ENCODE assay signal across 8 cellular contexts in the genomic region with DNA sequence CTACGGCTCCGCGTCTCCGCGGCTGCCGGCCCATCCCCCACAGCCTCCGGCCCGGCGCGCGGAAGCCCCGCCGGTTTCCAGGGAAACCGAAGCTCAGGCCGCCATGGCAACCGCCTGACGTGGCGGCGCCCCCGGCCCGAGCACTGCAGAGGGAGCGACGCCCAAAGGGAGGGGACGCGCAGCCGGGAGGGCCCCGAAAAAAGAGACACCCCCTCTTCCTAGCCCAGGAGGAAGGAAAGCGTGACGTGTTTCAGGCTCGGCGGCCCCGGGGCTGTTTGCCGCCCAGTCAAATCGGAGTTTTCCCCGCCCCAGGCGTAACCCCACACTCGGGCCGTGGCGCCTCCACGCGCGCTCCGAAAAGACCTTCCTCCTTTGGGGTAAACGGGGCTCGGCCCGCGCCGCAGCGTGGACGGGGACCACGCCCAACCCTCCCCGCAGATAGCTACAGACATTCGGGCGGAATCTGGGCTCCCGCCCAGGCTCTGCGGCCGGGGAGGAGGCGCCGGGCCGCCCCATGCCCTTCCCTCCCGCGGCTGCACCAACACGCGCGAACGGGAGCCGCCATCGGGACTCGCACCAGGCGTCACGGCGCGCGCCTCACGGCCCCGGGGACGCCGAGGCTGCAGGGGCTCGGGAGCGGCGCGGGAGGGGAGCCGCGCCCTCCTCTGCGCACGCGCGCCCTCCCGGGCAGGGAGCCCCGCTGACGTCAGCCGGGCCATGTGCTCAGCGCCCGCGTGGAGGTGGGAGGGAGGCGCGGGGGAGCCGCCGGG. TPM values are rescaled to one million over a fixed set of nuclear protein-coding genes. Genes with fewer than 3 reads are reported as not detected.
DNase-seq lines count a peak whose midpoint lies in the region; ATAC-seq, FAIRE-seq and TF ChIP-seq lines count a peak whose summit lies in the region.

No MANE protein-coding gene starts in this region.

- no peaks in the 10 kb centered on the region for H3K36me3 ChIP-seq in H1 (ENCODE audit: control insufficient read depth in 2 of 4, insufficient read depth in 4 of 4, low read length in 3 of 4)

- H3K23ac ChIP-seq in H1 (ENCODE audit: insufficient read length), result no peak overlapping the region

- H3K27me3 ChIP-seq in H1 (replicated peaks in 1 of 4; ENCODE audit: control insufficient read depth in 3 of 4, extremely low read depth in 1 of 4, insufficient read depth in 3 of 4, low read length in 3 of 4), result no peaks in the 10 kb centered on the region

- peaks cover 5% of the 10 kb centered on the region for H3K36me3 Mint-ChIP-seq in activated CD8-positive, alpha-beta memory T cell treated with anti-CD3 and anti-CD28 coated beads, Interleukin-2, amount 10 ng/mL, durations not matched to agents 7 days and 5 days

- CTCF ChIA-PET in activated CD8-positive, alpha-beta memory T cell treated with anti-CD3 and anti-CD28 coated beads, Interleukin-2, amount 10 ng/mL, durations not matched to agents 7 days and 5 days (lab: Charles Lee), result interaction anchor here (0.6 to 4.6 kb wide), 10 partner anchors 7 to 724 kb away, joined by 3 to 78 read pairs (median 6); partner anchors contain the start of genes HIC1, MNT and TSR1
- CTCF ChIA-PET in H1 (lab: Charles Lee; ENCODE audit: partially characterized antibody), result interaction anchor here (1.8 to 3.7 kb wide), 4 partner anchors 11 to 23 kb away, joined by 6 to 48 read pairs (median 11); no protein-coding TSS in a partner anchor

- POLR2A ChIA-PET in H1 (lab: Charles Lee; ENCODE audit: partially characterized antibody), result interaction anchor here (0.5 to 15.4 kb wide), 15 partner anchors 8 to 383 kb away, joined by 3 to 193 read pairs (median 5); partner anchors contain the start of genes MNT and TSR1

- FAIRE-seq in H1 (lab: Jason Lieb, UNC), result no peak

- TF ChIP-seq POLR2A in H1 (IDR thresholded peaks at IDR 0.05; ENCODE audit: control extremely low read depth in 1 of 2, low read depth in 2 of 2, low read length in 2 of 2), result no peak

- peak in 1 of 2 experiments; percentile 25; a peak in 1 of 3 replicates for TF ChIP-seq EP300 in H1 (IDR thresholded peaks at IDR 0.05; ENCODE audit: borderline replicate concordance in 1 of 2, low read depth in 2 of 2, low read length in 2 of 2)

- H2BK5ac ChIP-seq in H1 (ENCODE audit: low read depth, low read length), result peak overlapping the region; percentile 83; the same call in 1 of the 2 replicates

- H3K9ac ChIP-seq in H1 (replicated peaks in 1 of 4; ENCODE audit: extremely low read depth in 1 of 4, low read depth in 3 of 4, low read length in 3 of 4), result peak overlapping the region; percentile 74 to 95 (median 92)

- H4K20me1 ChIP-seq in H1 (replicated peaks in 1 of 2; ENCODE audit: control insufficient read depth in 1 of 2, insufficient read depth in 2 of 2, low read length in 2 of 2), result peaks cover 13 to 14% of the 10 kb centered on the region in 2 experiments

- no peak overlapping the region for H2BK20ac ChIP-seq in H1 (ENCODE audit: low read length)

- TF ChIP-seq RAD21 in H1 (IDR thresholded peaks at IDR 0.05 in 1 of 2, conservative IDR thresholded peaks at IDR 0.05 in 1 of 2; ENCODE audit: low read depth in 2 of 2, low read length in 2 of 2), result no peak

- ATAC-seq in GM19328 (IDR thresholded peaks at IDR 0.05; ENCODE audit: unreplicated experiment) (peak; percentile 33), HG03460 (IDR thresholded peaks at IDR 0.05; ENCODE audit: unreplicated experiment) (peak; percentile 24)
- ATAC-seq in activated CD8-positive, alpha-beta memory T cell treated with anti-CD3 and anti-CD28 coated beads, Interleukin-2, amount 10 ng/mL, durations not matched to agents 7 days and 5 days, result peak; percentile 62

- no peaks in the 10 kb centered on the region for H3K27me3 Mint-ChIP-seq in activated CD8-positive, alpha-beta memory T cell treated with anti-CD3 and anti-CD28 coated beads, Interleukin-2, amount 10 ng/mL, durations not matched to agents 7 days and 5 days

- H2BK12ac ChIP-seq in H1 (ENCODE audit: low read depth, low read length), result no peak overlapping the region

- WGBS in H1 (ENCODE audit: extremely low coverage in 1 of 2, insufficient coverage in 1 of 2, insufficient read length in 1 of 2, insufficient replicate concordance in 2 of 2, low coverage in 1 of 2, low lambda C conversion rate in 2 of 2, missing lambda C conversion rate in 1 of 2), 2 experiments, result 1% methylated on average over 56 of the region's 99 CpGs; no CpG with 5 or more reads in 1 of the 2 experiments

- DNase-seq in CD1c-positive myeloid dendritic cell (ENCODE audit: extremely low spot score) (peak; percentile 92), H1 (ENCODE audit: low read depth in 1 of 2, low spot score in 2 of 2) (peak in 1 of 2 experiments; percentile 88), mesenteric fat pad (ENCODE audit: low spot score) (peak; percentile 97)
- DNase-seq in NK-92 treated with Interleukin-12 subunit alpha and Interleukin-12 subunit beta, amount 100 ng/mL, for 24 hours (lab: John Stamatoyannopoulos, UW), result peak; percentile 69
- peak; percentile 94 for DNase-seq in activated CD8-positive, alpha-beta memory T cell treated with anti-CD3 and anti-CD28 coated beads, Interleukin-2, amount 10 ng/mL, durations not matched to agents 7 days and 5 days
- peak; percentile 72 for DNase-seq in stimulated activated CD8-positive, alpha-beta memory T cell treated with anti-CD3 and anti-CD28 coated beads, Interleukin-15, amount 100 ng/mL, for 1 hour (ENCODE audit: low read depth)

- no peak overlapping the region for H2AK5ac ChIP-seq in H1 (ENCODE audit: low read depth, low read length)

- H3K4me1 ChIP-seq in H1 (replicated peaks in 1 of 4; ENCODE audit: control insufficient read depth in 3 of 4, insufficient read depth in 4 of 4, low read length in 3 of 4), result peaks cover 15 to 46% (median 30%) of the 10 kb centered on the region in 4 experiments

- TF ChIP-seq CTCF in H1 (IDR thresholded peaks at IDR 0.05; ENCODE audit: control extremely low read depth in 1 of 3, insufficient read depth in 1 of 3, low read depth in 1 of 3, low read length in 3 of 3), result peak in 1 of 3 experiments; percentile 2; a peak in 1 of 4 replicates

- 0 out of 2 replicates have a peak overlapping the region, but pooled peaks have one; percentile 37 for H2AFZ ChIP-seq in H1 (ENCODE audit: low read length)

- H3K27ac Mint-ChIP-seq in activated CD8-positive, alpha-beta memory T cell treated with anti-CD3 and anti-CD28 coated beads, Interleukin-2, amount 10 ng/mL, durations not matched to agents 7 days and 5 days, result peak overlapping the region; percentile 92

- peaks cover 61% of the 10 kb centered on the region for H3K4me1 Mint-ChIP-seq in activated CD8-positive, alpha-beta memory T cell treated with anti-CD3 and anti-CD28 coated beads, Interleukin-2, amount 10 ng/mL, durations not matched to agents 7 days and 5 days

- H3K9me3 Mint-ChIP-seq in activated CD8-positive, alpha-beta memory T cell treated with anti-CD3 and anti-CD28 coated beads, Interleukin-2, amount 10 ng/mL, durations not matched to agents 7 days and 5 days (ENCODE audit: low read depth), result no peaks in the 10 kb centered on the region

- H3K14ac ChIP-seq in H1 (ENCODE audit: insufficient read length), result no peak overlapping the region

- peak overlapping the region; percentile 44 for H3K18ac ChIP-seq in H1 (ENCODE audit: extremely low read depth, low read length)

- H3K23me2 ChIP-seq in H1 (ENCODE audit: low read depth, low read length), result peaks cover 15% of the 10 kb centered on the region

- H2BK120ac ChIP-seq in H1 (replicated peaks; ENCODE audit: low read depth, low read length), result no peak overlapping the region

- H3K56ac ChIP-seq in H1 (replicated peaks; ENCODE audit: insufficient read length, low read depth, low read length), result peak overlapping the region; percentile 48

- H3K4me2 ChIP-seq in H1 (ENCODE audit: insufficient read depth in 1 of 2, low read depth in 2 of 2, low read length in 2 of 2), result peak overlapping the region; percentile 81 to 99

- peaks cover 0 to 50% of the 10 kb centered on the region in 2 experiments; a peak in 2 of 4 replicates for H3K79me2 ChIP-seq in H1 (ENCODE audit: control insufficient read depth in 1 of 2, insufficient read depth in 2 of 2, low read length in 2 of 2)

- H3K4ac ChIP-seq in H1 (replicated peaks; ENCODE audit: insufficient read length, low read depth, low read length), result no peak overlapping the region

- peak overlapping the region; percentile 79 for H3K4me3 Mint-ChIP-seq in activated CD8-positive, alpha-beta memory T cell treated with anti-CD3 and anti-CD28 coated beads, Interleukin-2, amount 10 ng/mL, durations not matched to agents 7 days and 5 days

- no peak overlapping the region for H2BK15ac ChIP-seq in H1 (ENCODE audit: low read length)

- peak overlapping the region; percentile 17 for H4K91ac ChIP-seq in H1 (replicated peaks; ENCODE audit: insufficient read length, low read length)

- peaks cover 28% of the 10 kb centered on the region for H3K79me1 ChIP-seq in H1 (ENCODE audit: low read depth, low read length)

- peak overlapping the region; percentile 81; the same call in 1 of the 2 replicates for H4K8ac ChIP-seq in H1 (ENCODE audit: extremely low read depth, insufficient read depth, low read length)

- no peak overlapping the region for H4K5ac ChIP-seq in H1 (ENCODE audit: insufficient read length, low read depth, low read length)

- H3K4me3 ChIP-seq in H1 (ENCODE audit: extremely low read depth in 1 of 4, insufficient read depth in 2 of 4, low read depth in 3 of 4, low read length in 4 of 4), result peak overlapping the region; percentile 64 to 85 (median 76)

- peak overlapping the region; percentile 86 for H3K27ac ChIP-seq in H1 (ENCODE audit: low read depth, low read length)

- no peaks in the 10 kb centered on the region for H3K9me3 ChIP-seq in H1 (ENCODE audit: insufficient read depth in 2 of 2, low read depth in 1 of 2, low read length in 1 of 2)

RNA-seq across cellular contexts. Expression of gene MNT, which starts 7.5 kb away (rescaled TPM):
- total RNA-seq in activated CD8-positive, alpha-beta memory T cell treated with anti-CD3 and anti-CD28 coated beads, Interleukin-2, amount 10 ng/mL, durations not matched to agents 7 days and 5 days, result 10 to 100 TPM; 26.0 to 31.9 TPM
- 16.3 and 17.3 TPM in 2 replicates for total RNA-seq in H1 (2021; fragmentation: NEBNext Ultra II Directional; extraction: Animal tissue kit (Norgen Biotek cat#: 25700))
- 5.0 and 9.0 TPM in 2 replicates for polyA plus RNA-seq in H1 (2011; rRNA removed)
- polyA plus RNA-seq in H1 (2011; cell fraction: cytosol; rRNA removed), result 6.1 TPM
- 12.8 TPM for polyA plus RNA-seq in H1 (2011; cell fraction: nucleus; rRNA removed)
- polyA plus RNA-seq in H1 (2012, experiment 1 of 2), result 10.9 to 15.7 TPM (median 13.9 TPM) in 4 replicates
- 7.1 TPM for polyA plus RNA-seq in H1 (2012, experiment 2 of 2)
- polyA plus RNA-seq in H1 (2013, experiment 1 of 2), result 12.5 TPM
- 10.8 TPM for polyA plus RNA-seq in H1 (2013, experiment 2 of 2)
- polyA minus RNA-seq in H1 (2011; rRNA and poly(A)+ RNA removed), result 3.2 and 4.2 TPM in 2 replicates
- polyA minus RNA-seq in H1 (2011; cell fraction: cytosol; rRNA and poly(A)+ RNA removed), result 8.7 TPM
- polyA minus RNA-seq in H1 (2011; cell fraction: nucleus; rRNA and poly(A)+ RNA removed), result 6.2 TPM
- 34.9 TPM for total RNA-seq in mesenteric fat pad

RNA-seq across cellular contexts. Expression of gene SGSM2, which starts 56.1 kb away (rescaled TPM):
- total RNA-seq in activated CD8-positive, alpha-beta memory T cell treated with anti-CD3 and anti-CD28 coated beads, Interleukin-2, amount 10 ng/mL, durations not matched to agents 7 days and 5 days, result 10 to 100 TPM; 46.4 to 57.0 TPM
- total RNA-seq in H1 (2021; fragmentation: NEBNext Ultra II Directional; extraction: Animal tissue kit (Norgen Biotek cat#: 25700)), result 38.7 and 44.5 TPM in 2 replicates
- polyA plus RNA-seq in H1 (2011; rRNA removed), result 77.7 and 93.1 TPM in 2 replicates
- polyA plus RNA-seq in H1 (2011; cell fraction: cytosol; rRNA removed), result 74.8 TPM
- polyA plus RNA-seq in H1 (2011; cell fraction: nucleus; rRNA removed), result 421 TPM
- 50.0 to 79.8 TPM (median 73.4 TPM) in 4 replicates for polyA plus RNA-seq in H1 (2012, experiment 1 of 2)
- polyA plus RNA-seq in H1 (2012, experiment 2 of 2), result 44.8 TPM
- 23.4 TPM for polyA plus RNA-seq in H1 (2013, experiment 1 of 2)
- 21.0 TPM for polyA plus RNA-seq in H1 (2013, experiment 2 of 2)
- polyA minus RNA-seq in H1 (2011; rRNA and poly(A)+ RNA removed), result 33.4 and 41.5 TPM in 2 replicates
- 26.7 TPM for polyA minus RNA-seq in H1 (2011; cell fraction: cytosol; rRNA and poly(A)+ RNA removed)
- polyA minus RNA-seq in H1 (2011; cell fraction: nucleus; rRNA and poly(A)+ RNA removed), result 56.2 TPM
- 35.6 TPM for total RNA-seq in mesenteric fat pad

RNA-seq across cellular contexts. Expression of gene TSR1, which starts 57.1 kb away (rescaled TPM):
- 10 to 100 TPM; 33.2 to 45.7 TPM for total RNA-seq in activated CD8-positive, alpha-beta memory T cell treated with anti-CD3 and anti-CD28 coated beads, Interleukin-2, amount 10 ng/mL, durations not matched to agents 7 days and 5 days
- total RNA-seq in H1 (2021; fragmentation: NEBNext Ultra II Directional; extraction: Animal tissue kit (Norgen Biotek cat#: 25700)), result 69.7 and 77.0 TPM in 2 replicates
- 14.5 and 17.1 TPM in 2 replicates for polyA plus RNA-seq in H1 (2011; rRNA removed)
- polyA plus RNA-seq in H1 (2011; cell fraction: cytosol; rRNA removed), result 15.8 TPM
- polyA plus RNA-seq in H1 (2011; cell fraction: nucleus; rRNA removed), result 40.3 TPM
- polyA plus RNA-seq in H1 (2012, experiment 1 of 2), result 60.2 to 78.2 TPM (median 70.7 TPM) in 4 replicates
- polyA plus RNA-seq in H1 (2012, experiment 2 of 2), result 7.7 TPM
- 30.5 TPM for polyA plus RNA-seq in H1 (2013, experiment 1 of 2)
- polyA plus RNA-seq in H1 (2013, experiment 2 of 2), result 29.4 TPM
- 32.6 and 37.5 TPM in 2 replicates for polyA minus RNA-seq in H1 (2011; rRNA and poly(A)+ RNA removed)
- 52.0 TPM for polyA minus RNA-seq in H1 (2011; cell fraction: cytosol; rRNA and poly(A)+ RNA removed)
- polyA minus RNA-seq in H1 (2011; cell fraction: nucleus; rRNA and poly(A)+ RNA removed), result 82.5 TPM
- 34.5 TPM for total RNA-seq in mesenteric fat pad
